Comparison of ENCODE assay signal across 1 cellular context in the genomic region with DNA sequence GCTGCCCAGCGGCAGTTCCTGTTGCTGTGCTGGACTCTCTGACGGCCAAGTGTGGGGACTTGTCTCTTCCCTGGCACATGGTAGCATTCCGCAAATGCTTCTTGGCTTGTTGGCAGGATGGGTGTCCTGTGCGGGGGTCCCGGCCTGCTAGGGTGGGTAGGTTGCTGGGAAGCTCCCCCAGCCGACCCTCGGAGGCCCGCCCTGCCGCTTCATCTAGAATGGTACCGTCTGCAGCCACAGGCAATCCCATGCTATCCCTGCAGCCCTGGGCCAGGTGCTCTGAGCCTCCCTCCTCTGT.
TF ChIP-seq lines count a peak whose summit lies in the region.

No MANE protein-coding gene starts in this region.

TF ChIP-seq in HepG2, 621 proteins besides CTCF, POLR2A, EP300 and RAD21 (continued from another document):
- no peak for TF ChIP-seq PRDM10 (CRISPR knock-in tag; IDR thresholded peaks at IDR 0.05; ENCODE audit: low read depth)
- TF ChIP-seq ZNF782 (CRISPR knock-in tag; IDR thresholded peaks at IDR 0.05; ENCODE audit: borderline replicate concordance): no peak
- TF ChIP-seq ZNF629 (CRISPR knock-in tag; conservative IDR thresholded peaks at IDR 0.05): no peak
- no peak for TF ChIP-seq PHF8 (CRISPR knock-in tag; IDR thresholded peaks at IDR 0.05)
- TF ChIP-seq ZNF788 (CRISPR knock-in tag; IDR thresholded peaks at IDR 0.05; ENCODE audit: borderline replicate concordance): no peak
- TF ChIP-seq PTBP1 (IDR thresholded peaks at IDR 0.05; ENCODE audit: low read depth, low read length, poor library complexity, severe bottlenecking): no peak
- TF ChIP-seq ZFP37 (CRISPR knock-in tag; IDR thresholded peaks at IDR 0.05; ENCODE audit: borderline replicate concordance): no peak
- TF ChIP-seq ATF4 (CRISPR knock-in tag; IDR thresholded peaks at IDR 0.05): no peak
- TF ChIP-seq HMG20A (CRISPR knock-in tag; IDR thresholded peaks at IDR 0.05; ENCODE audit: borderline replicate concordance): no peak
- no peak for TF ChIP-seq JUN (CRISPR knock-in tag; IDR thresholded peaks at IDR 0.05)
- TF ChIP-seq, protein P1, sequence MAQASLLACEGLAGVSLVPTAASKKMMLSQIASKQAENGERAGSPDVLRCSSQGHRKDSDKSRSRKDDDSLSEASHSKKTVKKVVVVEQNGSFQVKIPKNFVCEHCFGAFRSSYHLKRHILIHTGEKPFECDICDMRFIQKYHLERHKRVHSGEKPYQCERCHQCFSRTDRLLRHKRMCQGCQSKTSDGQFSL (CRISPR knock-in tag; IDR thresholded peaks at IDR 0.05): no peak
- no peak for TF ChIP-seq PRMT3 (CRISPR knock-in tag; IDR thresholded peaks at IDR 0.05; ENCODE audit: borderline replicate concordance, low read depth)
